ENCODE assay signal across 1 cellular context in the genomic region with DNA sequence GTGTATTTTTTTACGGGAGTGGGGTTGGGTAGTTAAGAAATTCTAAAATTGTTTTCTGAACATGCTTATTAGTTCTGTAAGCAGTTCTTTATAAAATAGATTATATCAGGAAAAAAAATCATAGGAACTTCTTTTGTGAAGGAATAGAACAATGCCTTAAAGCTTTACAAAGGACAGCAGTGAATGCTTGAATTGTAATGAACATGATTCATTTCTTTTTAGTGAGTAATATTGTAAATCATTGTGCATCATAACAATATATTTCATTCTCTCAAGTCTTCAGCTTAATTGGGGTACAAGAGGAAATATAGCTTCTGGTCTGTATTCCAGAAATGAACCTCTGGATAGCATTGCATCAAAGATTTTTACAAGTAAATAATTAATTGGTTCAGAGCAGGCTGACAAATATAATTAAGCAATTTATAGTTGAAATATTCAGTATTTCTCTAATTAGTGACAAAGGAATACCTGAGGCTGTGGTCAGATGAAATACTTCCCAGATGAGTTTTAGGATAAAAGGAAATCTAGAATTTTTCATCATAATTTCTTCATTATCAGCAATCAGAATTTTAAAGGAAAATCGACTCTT.
TF ChIP-seq lines count a peak whose summit lies in the region.

No MANE protein-coding gene starts in this region.

TF ChIP-seq in WTC11, 78 proteins besides CTCF, POLR2A, EP300 and RAD21 (continued from another document):
- TF ChIP-seq, protein P1, sequence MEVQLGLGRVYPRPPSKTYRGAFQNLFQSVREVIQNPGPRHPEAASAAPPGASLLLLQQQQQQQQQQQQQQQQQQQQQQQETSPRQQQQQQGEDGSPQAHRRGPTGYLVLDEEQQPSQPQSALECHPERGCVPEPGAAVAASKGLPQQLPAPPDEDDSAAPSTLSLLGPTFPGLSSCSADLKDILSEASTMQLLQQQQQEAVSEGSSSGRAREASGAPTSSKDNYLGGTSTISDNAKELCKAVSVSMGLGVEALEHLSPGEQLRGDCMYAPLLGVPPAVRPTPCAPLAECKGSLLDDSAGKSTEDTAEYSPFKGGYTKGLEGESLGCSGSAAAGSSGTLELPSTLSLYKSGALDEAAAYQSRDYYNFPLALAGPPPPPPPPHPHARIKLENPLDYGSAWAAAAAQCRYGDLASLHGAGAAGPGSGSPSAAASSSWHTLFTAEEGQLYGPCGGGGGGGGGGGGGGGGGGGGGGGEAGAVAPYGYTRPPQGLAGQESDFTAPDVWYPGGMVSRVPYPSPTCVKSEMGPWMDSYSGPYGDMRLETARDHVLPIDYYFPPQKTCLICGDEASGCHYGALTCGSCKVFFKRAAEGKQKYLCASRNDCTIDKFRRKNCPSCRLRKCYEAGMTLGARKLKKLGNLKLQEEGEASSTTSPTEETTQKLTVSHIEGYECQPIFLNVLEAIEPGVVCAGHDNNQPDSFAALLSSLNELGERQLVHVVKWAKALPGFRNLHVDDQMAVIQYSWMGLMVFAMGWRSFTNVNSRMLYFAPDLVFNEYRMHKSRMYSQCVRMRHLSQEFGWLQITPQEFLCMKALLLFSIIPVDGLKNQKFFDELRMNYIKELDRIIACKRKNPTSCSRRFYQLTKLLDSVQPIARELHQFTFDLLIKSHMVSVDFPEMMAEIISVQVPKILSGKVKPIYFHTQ (CRISPR knock-in tag; IDR thresholded peaks at IDR 0.05), result no peak
- TF ChIP-seq CREM (CRISPR knock-in tag; IDR thresholded peaks at IDR 0.05) (no peak), ZNF219 (CRISPR knock-in tag; IDR thresholded peaks at IDR 0.05; ENCODE audit: borderline replicate concordance) (no peak)
TF ChIP-seq in WTC11: peak in this region for 0.
